23 cellular contexts compared by ENCODE assay signal in the genomic region with DNA sequence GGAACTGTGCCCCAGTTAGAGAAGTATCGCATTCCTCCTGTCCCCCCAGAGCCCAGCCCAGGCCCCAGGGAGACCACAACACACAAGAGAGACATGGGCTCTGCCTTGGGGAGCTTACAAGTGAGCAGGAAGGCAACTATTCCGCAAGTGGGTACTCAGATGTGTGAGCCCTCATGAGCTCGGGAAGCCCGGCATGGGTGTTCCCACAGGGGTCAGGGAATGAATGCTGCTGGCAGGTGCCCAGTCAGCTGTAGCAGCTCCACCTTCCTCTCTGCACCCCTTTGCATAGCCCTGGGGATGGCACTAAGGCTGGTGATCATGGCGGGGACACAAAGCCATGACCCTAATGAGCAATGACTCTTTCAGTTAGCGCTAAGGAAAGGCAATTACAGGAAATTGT.
A peak's percentile ranks its signal among the peaks of the same experiment; 100 is the strongest.
DNase-seq lines count a peak whose midpoint lies in the region; ATAC-seq and TF ChIP-seq lines count a peak whose summit lies in the region.
"Had no signal": no experiment of that assay in that cellular context is flagged by ENCODE, and none has a peak within 500 bp of the region (broad histone marks: within the 10 kb centered on the region; RNA-seq: fewer than 3 reads in every experiment).

No MANE protein-coding gene starts in this region.

- H3K36me3 Mint-ChIP-seq in chondrocyte (ENCODE audit: low read depth) = no peaks in the 10 kb centered on the region
- H3K36me3 Mint-ChIP-seq in nephron progenitor cell (ENCODE audit: low read depth) = no peaks in the 10 kb centered on the region
- no peaks in the 10 kb centered on the region for H3K36me3 Mint-ChIP-seq in naive thymus-derived CD4-positive, alpha-beta T cell
- H3K36me3 Mint-ChIP-seq in T-cell = no peaks in the 10 kb centered on the region
- H3K36me3 Mint-ChIP-seq: CD4-positive, CD25-positive, alpha-beta regulatory T cell had no signal

- no peak for ATAC-seq in naive thymus-derived CD4-positive, alpha-beta T cell
- ATAC-seq in T-cell (replicated peaks in 1 of 4) = no peak
- ATAC-seq: GM23338 had no signal

- no peaks in the 10 kb centered on the region for H3K27me3 ChIP-seq in naive thymus-derived CD4-positive, alpha-beta T cell (ENCODE audit: control insufficient read depth in 2 of 2, insufficient read depth in 2 of 2, low read length in 2 of 2)
- H3K27me3 ChIP-seq: BE2C had no signal

- intact Hi-C loops in naive thymus-derived CD4-positive, alpha-beta T cell (cut with micrococcal nuclease) = no loop called here

- no peaks in the 10 kb centered on the region for H3K36me3 ChIP-seq in naive thymus-derived CD4-positive, alpha-beta T cell (ENCODE audit: control insufficient read depth in 2 of 3, insufficient read depth in 3 of 3, low read length in 3 of 3)
- H3K36me3 ChIP-seq: BE2C, HAP-1 had no signal

- H3K4me1 ChIP-seq in naive thymus-derived CD4-positive, alpha-beta T cell (ENCODE audit: control insufficient read depth in 2 of 2, insufficient read depth in 2 of 2, low read length in 2 of 2) = no peaks in the 10 kb centered on the region
- H3K4me1 ChIP-seq: HAP-1 had no signal

- POLR2A ChIA-PET in naive thymus-derived CD4-positive, alpha-beta T cell (lab: Charles Lee) = no interaction called here
- POLR2A ChIA-PET in T-cell (lab: Charles Lee) = no interaction called here

- DNase-seq in DMS 273 (lab: John Stamatoyannopoulos, UW; ENCODE audit: unreplicated experiment) (peak; percentile 55), DMS 273 treated with DMSO at 0.1 percent for 48 hours (lab: John Stamatoyannopoulos, UW) (no peak), chondrocyte (ENCODE audit: low spot score) (peak; percentile 58), nephron progenitor cell (no peak), substantia nigra (lab: John Stamatoyannopoulos, UW) (no peak), T-cell (no peak)
- no peak for DNase-seq in naive thymus-derived CD4-positive, alpha-beta T cell
- DNase-seq in activated CD8-positive, alpha-beta memory T cell treated with anti-CD3 and anti-CD28 coated beads, Interleukin-2, amount 50 U/mL, for 4 hours = no peak
- DNase-seq: CD4-positive, CD25-positive, alpha-beta regulatory T cell; DMS53; HFFc6; Karpas-422; NCI-H1092; NCI-H1417 treated with DMSO at 0.1 percent for 48 hours; NCI-H2081; NCI-H2227 treated with DMSO at 0.1 percent for 48 hours; NCI-H526 treated with DMSO at 0.1 percent for 48 hours; RPMI8226; SHP77 had no signal

- peak overlapping the region; percentile 59 for H3K27ac ChIP-seq in substantia nigra (ENCODE audit: low read depth, low read length, poor library complexity, severe bottlenecking)
- H3K27ac ChIP-seq in naive thymus-derived CD4-positive, alpha-beta T cell (ENCODE audit: low read depth, low read length) = no peak overlapping the region
- H3K27ac ChIP-seq: 22Rv1 had no signal

- no peak for TF ChIP-seq CTCF in chondrocyte (IDR thresholded peaks at IDR 0.05)
- TF ChIP-seq CTCF in nephron progenitor cell (IDR thresholded peaks at IDR 0.05) = no peak

- H3K4me3 Mint-ChIP-seq in chondrocyte (ENCODE audit: unreplicated experiment) (no peak overlapping the region), nephron progenitor cell (no peak overlapping the region), T-cell (no peak overlapping the region)
- H3K4me3 Mint-ChIP-seq in naive thymus-derived CD4-positive, alpha-beta T cell = peak overlapping the region in 1 of 10 donors; percentile 9
- H3K4me3 Mint-ChIP-seq: CD4-positive, CD25-positive, alpha-beta regulatory T cell; GM23338; HFFc6 had no signal

- H3K4me3 ChIP-seq in naive thymus-derived CD4-positive, alpha-beta T cell (ENCODE audit: low read length) = no peak overlapping the region
- H3K4me3 ChIP-seq: GM23338, HAP-1 had no signal

- H3K27me3 Mint-ChIP-seq in chondrocyte (ENCODE audit: low read depth) (no peaks in the 10 kb centered on the region), nephron progenitor cell (ENCODE audit: low read depth, poor library complexity) (peaks cover 9% of the 10 kb centered on the region), T-cell (peaks cover 0 to 4% of the 10 kb centered on the region in 2 donors)
- H3K27me3 Mint-ChIP-seq in naive thymus-derived CD4-positive, alpha-beta T cell = peaks cover 0 to 12% (median 0%) of the 10 kb centered on the region in 5 donors
- H3K27me3 Mint-ChIP-seq: CD4-positive, CD25-positive, alpha-beta regulatory T cell had no signal

- no peaks in the 10 kb centered on the region for H3K9me3 ChIP-seq in naive thymus-derived CD4-positive, alpha-beta T cell (ENCODE audit: control insufficient read depth in 2 of 3, low read length in 3 of 3)
- H3K9me3 ChIP-seq: BE2C, HAP-1 had no signal

- H3K9me3 Mint-ChIP-seq in chondrocyte (ENCODE audit: low read depth) (no peaks in the 10 kb centered on the region), nephron progenitor cell (peaks cover 13% of the 10 kb centered on the region), T-cell (no peaks in the 10 kb centered on the region)
- H3K9me3 Mint-ChIP-seq in naive thymus-derived CD4-positive, alpha-beta T cell = no peaks in the 10 kb centered on the region
- H3K9me3 Mint-ChIP-seq: CD4-positive, CD25-positive, alpha-beta regulatory T cell; GM23338; HFFc6 had no signal

- no peak overlapping the region for H3K27ac Mint-ChIP-seq in chondrocyte (ENCODE audit: unreplicated experiment)
- H3K27ac Mint-ChIP-seq in nephron progenitor cell = peak overlapping the region; percentile 29
- H3K27ac Mint-ChIP-seq in naive thymus-derived CD4-positive, alpha-beta T cell = no peak overlapping the region
- H3K27ac Mint-ChIP-seq in T-cell = no peak overlapping the region
- H3K27ac Mint-ChIP-seq: CD4-positive, CD25-positive, alpha-beta regulatory T cell; GM23338; HFFc6 had no signal

- CTCF ChIA-PET in naive thymus-derived CD4-positive, alpha-beta T cell (lab: Charles Lee) = no interaction called here
- CTCF ChIA-PET in T-cell (lab: Charles Lee) = no interaction called here

- H3K4me1 Mint-ChIP-seq in chondrocyte (ENCODE audit: low read depth) (peaks cover 21% of the 10 kb centered on the region), nephron progenitor cell (peaks cover 6% of the 10 kb centered on the region), T-cell (no peaks in the 10 kb centered on the region)
- H3K4me1 Mint-ChIP-seq in naive thymus-derived CD4-positive, alpha-beta T cell = no peaks in the 10 kb centered on the region
- H3K4me1 Mint-ChIP-seq: CD4-positive, CD25-positive, alpha-beta regulatory T cell; GM23338 had no signal

Comparison
In these comparisons a context has a peak if more than half of its experiments do, and no peak if none do; other contexts are left out.
1. DNase-seq: peak in DMS 273 (single experiment) and chondrocyte (single experiment); none in DMS 273 treated with DMSO at 0.1 percent for 48 hours (single experiment), nephron progenitor cell (single experiment), substantia nigra (0 of 49), naive thymus-derived CD4-positive, alpha-beta T cell (0 of 9), activated CD8-positive, alpha-beta memory T cell treated with anti-CD3 and anti-CD28 coated beads, Interleukin-2, amount 50 U/mL, for 4 hours (single experiment) and T-cell (0 of 34).